ENCODE assay signal across 8 cellular contexts in genomic region chr4:112279025-112279881, GRCh38. TPM values are rescaled to one million over a fixed set of nuclear protein-coding genes. Genes with fewer than 3 reads are reported as not detected.
DNase-seq lines count a peak whose midpoint lies in the region; ATAC-seq and TF ChIP-seq lines count a peak whose summit lies in the region.

No MANE protein-coding gene starts in this region.

- intact Hi-C loops in activated CD4-positive, alpha-beta memory T cell treated with anti-CD3 and anti-CD28 coated beads for 36 hours (cut with micrococcal nuclease), result no loop called here
- intact Hi-C loops in OCI-LY7 (cut with micrococcal nuclease; ENCODE audit: unreplicated experiment), result no loop called here
- intact Hi-C loops in spleen (cut with DNase I; ENCODE audit: low total_unique reads), result no loop called here

- BruUV-seq in OCI-LY7 (replicated peaks; lab: Mats Ljungman, UMichigan), result no TSS peak

- H2AFZ ChIP-seq in OCI-LY7 (ENCODE audit: low read length), result no peak overlapping the region

- peak; percentile 60 for ATAC-seq in HG02943 (IDR thresholded peaks at IDR 0.05; ENCODE audit: low read depth, unreplicated experiment)

- peaks cover 59% of the 10 kb centered on the region for H3K36me3 Mint-ChIP-seq in activated CD4-positive, alpha-beta memory T cell treated with anti-CD3 and anti-CD28 coated beads for 36 hours
- H3K36me3 Mint-ChIP-seq in activated CD4-positive, alpha-beta memory T cell treated with anti-CD3 and anti-CD28 coated beads, Interleukin-2, amount 10 ng/mL, durations not matched to agents 7 days and 5 days (ENCODE audit: low read depth), result peaks cover 58% of the 10 kb centered on the region

- H3K4me3 ChIP-seq in OCI-LY7 (ENCODE audit: low read depth, low read length, poor library complexity, severe bottlenecking), result peak overlapping the region; percentile 67
- H3K4me3 ChIP-seq in spleen, result peak overlapping the region in 3 of 8 donors; percentile 0 to 57 (median 21)

- H3K27ac Mint-ChIP-seq in activated CD4-positive, alpha-beta memory T cell treated with anti-CD3 and anti-CD28 coated beads for 36 hours, result peak overlapping the region; percentile 65
- H3K27ac Mint-ChIP-seq in activated CD4-positive, alpha-beta memory T cell treated with anti-CD3 and anti-CD28 coated beads, Interleukin-2, amount 10 ng/mL, durations not matched to agents 7 days and 5 days, result no peak overlapping the region

- H3K27me3 Mint-ChIP-seq in activated CD4-positive, alpha-beta memory T cell treated with anti-CD3 and anti-CD28 coated beads for 36 hours, result no peaks in the 10 kb centered on the region
- H3K27me3 Mint-ChIP-seq in activated CD4-positive, alpha-beta memory T cell treated with anti-CD3 and anti-CD28 coated beads, Interleukin-2, amount 10 ng/mL, durations not matched to agents 7 days and 5 days, result no peaks in the 10 kb centered on the region

- peaks cover 40% of the 10 kb centered on the region for H4K20me1 ChIP-seq in OCI-LY7 (ENCODE audit: insufficient read depth, low read length)

- POLR2A ChIA-PET in activated CD4-positive, alpha-beta memory T cell treated with anti-CD3 and anti-CD28 coated beads for 36 hours (lab: Charles Lee), result no interaction called here
- POLR2A ChIA-PET in activated CD4-positive, alpha-beta memory T cell treated with anti-CD3 and anti-CD28 coated beads, Interleukin-2, amount 10 ng/mL, durations not matched to agents 7 days and 5 days (lab: Charles Lee), result no interaction called here
- POLR2A ChIA-PET in OCI-LY7 (lab: Charles Lee), result interaction anchor here (0.5 to 3.4 kb wide), 14 partner anchors 9 to 152 kb away, joined by 3 to 21 read pairs (median 5); partner anchors contain the start of gene ALPK1

- H3K9me3 ChIP-seq in OCI-LY7 (ENCODE audit: low read length) (peaks cover 16% of the 10 kb centered on the region), spleen (no peaks in the 10 kb centered on the region)

- CTCF ChIA-PET in activated CD4-positive, alpha-beta memory T cell treated with anti-CD3 and anti-CD28 coated beads for 36 hours (lab: Charles Lee), result interaction anchor here (0.6 to 1.0 kb wide), 2 partner anchors 45 to 176 kb away, joined by 3 read pairs; no protein-coding TSS in a partner anchor
- CTCF ChIA-PET in activated CD4-positive, alpha-beta memory T cell treated with anti-CD3 and anti-CD28 coated beads, Interleukin-2, amount 10 ng/mL, durations not matched to agents 7 days and 5 days (lab: Charles Lee), result interaction anchor here (1.0 kb wide), 1 partner anchor 49 kb away, joined by 3 read pairs; no protein-coding TSS in a partner anchor
- CTCF ChIA-PET in OCI-LY7 (lab: Charles Lee; ENCODE audit: unreplicated experiment), result no interaction called here

- H3K36me3 ChIP-seq in OCI-LY7 (ENCODE audit: insufficient read depth, low read length) (peaks cover 86% of the 10 kb centered on the region), spleen (peaks cover 0 to 44% (median 13%) of the 10 kb centered on the region in 6 donors)

- H3K4me1 Mint-ChIP-seq in activated CD4-positive, alpha-beta memory T cell treated with anti-CD3 and anti-CD28 coated beads for 36 hours (ENCODE audit: low read depth), result peaks cover 78% of the 10 kb centered on the region
- peaks cover 72% of the 10 kb centered on the region for H3K4me1 Mint-ChIP-seq in activated CD4-positive, alpha-beta memory T cell treated with anti-CD3 and anti-CD28 coated beads, Interleukin-2, amount 10 ng/mL, durations not matched to agents 7 days and 5 days

- peak overlapping the region; percentile 24 for H3K4me3 Mint-ChIP-seq in activated CD4-positive, alpha-beta memory T cell treated with anti-CD3 and anti-CD28 coated beads for 36 hours
- H3K4me3 Mint-ChIP-seq in activated CD4-positive, alpha-beta memory T cell treated with anti-CD3 and anti-CD28 coated beads, Interleukin-2, amount 10 ng/mL, durations not matched to agents 7 days and 5 days, result no peak overlapping the region

- peak overlapping the region; percentile 96 for H3K4me2 ChIP-seq in OCI-LY7 (ENCODE audit: low read length)

- TF ChIP-seq POLR2A in spleen (IDR thresholded peaks at IDR 0.05) (no peak), erythroblast (IDR thresholded peaks at IDR 0.05; ENCODE audit: low read length) (no peak)

- H3K4me1 ChIP-seq in OCI-LY7 (ENCODE audit: insufficient read depth, low read length, poor library complexity, severe bottlenecking) (peaks cover 58% of the 10 kb centered on the region), spleen (peaks cover 16 to 79% (median 53%) of the 10 kb centered on the region in 6 donors)

- H3K79me2 ChIP-seq in OCI-LY7 (ENCODE audit: insufficient read depth, low read depth, low read length), result peaks cover 100% of the 10 kb centered on the region

- DNase-seq in activated CD4-positive, alpha-beta memory T cell treated with anti-CD3 and anti-CD28 coated beads for 36 hours, result no peak
- DNase-seq in activated CD4-positive, alpha-beta memory T cell treated with anti-CD3 and anti-CD28 coated beads, Interleukin-2, amount 10 ng/mL, durations not matched to agents 7 days and 5 days, result no peak
- DNase-seq in OCI-LY7 (ENCODE audit: low spot score) (peak; percentile 63), spleen (peak; percentile 69), NCI-H1092 treated with DMSO at 0.1 percent for 48 hours (lab: John Stamatoyannopoulos, UW) (no peak), foreskin melanocyte (no peak), erythroblast (lab: John Stamatoyannopoulos, UW) (no peak)

- H3K27me3 ChIP-seq in spleen (replicated peaks in 1 of 7), result no peaks in the 10 kb centered on the region

- TF ChIP-seq CTCF in OCI-LY7 (conservative IDR thresholded peaks at IDR 0.05; ENCODE audit: low read length), result no peak
- TF ChIP-seq CTCF in spleen (IDR thresholded peaks at IDR 0.05 in 8 of 11, conservative IDR thresholded peaks at IDR 0.05 in 3 of 11), result no peak

- peaks cover 5% of the 10 kb centered on the region for H3K9me3 Mint-ChIP-seq in activated CD4-positive, alpha-beta memory T cell treated with anti-CD3 and anti-CD28 coated beads for 36 hours
- no peaks in the 10 kb centered on the region for H3K9me3 Mint-ChIP-seq in activated CD4-positive, alpha-beta memory T cell treated with anti-CD3 and anti-CD28 coated beads, Interleukin-2, amount 10 ng/mL, durations not matched to agents 7 days and 5 days

- H3K9me2 ChIP-seq in OCI-LY7 (ENCODE audit: insufficient read depth, low read length), result no peaks in the 10 kb centered on the region

- H3K27ac ChIP-seq in OCI-LY7 (ENCODE audit: low read depth, low read length, poor library complexity, severe bottlenecking) (peak overlapping the region; percentile 75), spleen (peak overlapping the region in 6 of 8 donors; percentile 1 to 95 (median 54))

- 19 to 47% (median 41%) methylated on average over 10 of the region's 10 CpGs for WGBS in spleen, 5 donors

RNA-seq across cellular contexts. Expression of gene TIFA, which starts 6.5 kb away (rescaled TPM):
- 10 to 100 TPM; 55.8 to 56.6 TPM for total RNA-seq in activated CD4-positive, alpha-beta memory T cell treated with anti-CD3 and anti-CD28 coated beads for 36 hours
- 10 to 100 TPM; 29.9 to 33.4 TPM for total RNA-seq in activated CD4-positive, alpha-beta memory T cell treated with anti-CD3 and anti-CD28 coated beads, Interleukin-2, amount 10 ng/mL, durations not matched to agents 7 days and 5 days
- 82.9 and 84.0 TPM in 2 replicates for total RNA-seq in OCI-LY7 (2014; rRNA removed; shearing (Covaris generic))
- total RNA-seq in OCI-LY7 (2022), result 70.0 and 93.6 TPM in 2 replicates
- total RNA-seq in spleen, result 10 to 100 TPM; 12.9 to 36.9 (median 19.2) TPM
- 10 to 100 TPM; 13.0 to 23.4 (median 15.2) TPM for polyA plus RNA-seq in spleen

RNA-seq across cellular contexts. Expression of gene ALPK1, which starts 17.9 kb away (rescaled TPM):
- 10 to 100 TPM; 21.5 to 22.9 TPM for total RNA-seq in activated CD4-positive, alpha-beta memory T cell treated with anti-CD3 and anti-CD28 coated beads for 36 hours
- total RNA-seq in activated CD4-positive, alpha-beta memory T cell treated with anti-CD3 and anti-CD28 coated beads, Interleukin-2, amount 10 ng/mL, durations not matched to agents 7 days and 5 days, result 10 to 100 TPM; 11.4 to 12.3 TPM
- total RNA-seq in OCI-LY7 (2014; rRNA removed; shearing (Covaris generic)), result 22.5 and 33.7 TPM in 2 replicates
- 51.1 and 73.0 TPM in 2 replicates for total RNA-seq in OCI-LY7 (2022)
- 10 to 100 TPM; 48.6 to 92.9 (median 62.6) TPM for total RNA-seq in spleen
- polyA plus RNA-seq in spleen, result 1 to 10 TPM; 5.6 to 9.4 (median 8.7) TPM

RNA-seq across cellular contexts. Expression of gene AP1AR, which starts 47.7 kb away (rescaled TPM):
- total RNA-seq in activated CD4-positive, alpha-beta memory T cell treated with anti-CD3 and anti-CD28 coated beads for 36 hours, result 10 to 100 TPM; 15.4 to 19.1 TPM
- 10 to 100 TPM; 10.9 to 17.2 TPM for total RNA-seq in activated CD4-positive, alpha-beta memory T cell treated with anti-CD3 and anti-CD28 coated beads, Interleukin-2, amount 10 ng/mL, durations not matched to agents 7 days and 5 days
- total RNA-seq in OCI-LY7 (2014; rRNA removed; shearing (Covaris generic)), result 18.2 and 24.9 TPM in 2 replicates
- 39.2 and 44.5 TPM in 2 replicates for total RNA-seq in OCI-LY7 (2022)
- 10 to 100 TPM; 17.3 to 32.4 (median 24.1) TPM for total RNA-seq in spleen
- 10 to 100 TPM in 2 of 3 donors, 1 to 10 TPM in 1; 9.7 to 14.3 (median 13.4) TPM for polyA plus RNA-seq in spleen

Comparison
In these comparisons a context has a peak if more than half of its experiments do, and no peak if none do; other contexts are left out.
1. DNase-seq: peak in OCI-LY7 (single experiment) and spleen (single experiment); none in activated CD4-positive, alpha-beta memory T cell treated with anti-CD3 and anti-CD28 coated beads for 36 hours (single experiment), activated CD4-positive, alpha-beta memory T cell treated with anti-CD3 and anti-CD28 coated beads, Interleukin-2, amount 10 ng/mL, durations not matched to agents 7 days and 5 days (single experiment), NCI-H1092 treated with DMSO at 0.1 percent for 48 hours (single experiment), foreskin melanocyte (single experiment) and erythroblast (0 of 2).